In the genomic region with DNA sequence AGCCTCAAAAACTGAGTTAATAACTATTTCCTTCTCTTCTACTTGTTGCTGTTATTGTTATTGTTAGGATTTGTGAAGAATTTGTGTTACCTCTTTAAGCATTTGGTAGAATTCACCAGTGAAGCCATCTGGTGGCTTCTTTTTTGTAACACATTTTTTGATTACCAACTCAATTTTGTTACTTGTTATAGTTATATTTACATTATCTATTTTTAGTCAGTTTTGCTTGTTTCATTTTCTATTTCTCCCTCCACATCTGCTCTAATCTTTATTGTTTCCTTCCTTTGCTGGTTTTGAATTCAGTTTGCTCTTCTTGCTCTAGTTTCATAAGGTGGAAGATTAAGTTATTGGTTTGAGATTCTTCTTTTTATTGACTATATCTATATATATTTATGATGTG, we compare ENCODE assay signal across 18 cellular contexts. TPM values are rescaled to one million over a fixed set of nuclear protein-coding genes. Genes with fewer than 3 reads are reported as not detected.
DNase-seq lines count a peak whose midpoint lies in the region; ATAC-seq and TF ChIP-seq lines count a peak whose summit lies in the region.
"Had no signal": no experiment of that assay in that cellular context is flagged by ENCODE, and none has a peak within 500 bp of the region (broad histone marks: within the 10 kb centered on the region; RNA-seq: fewer than 3 reads in every experiment).

No MANE protein-coding gene starts in this region.

- no peak for ATAC-seq in CD8-positive, alpha-beta T cell
- ATAC-seq in GM19395 (IDR thresholded peaks at IDR 0.05; ENCODE audit: unreplicated experiment): peak; percentile 52
- peak; percentile 55 for ATAC-seq in central memory CD8-positive, alpha-beta T cell (replicated peaks; ENCODE audit: extremely low read depth, poor library complexity, severe bottlenecking)
- no peak for ATAC-seq in HG02870 (IDR thresholded peaks at IDR 0.05; ENCODE audit: unreplicated experiment)
- ATAC-seq: gastrocnemius medialis had no signal

- no peaks in the 10 kb centered on the region for H3K27me3 Mint-ChIP-seq in CD8-positive, alpha-beta T cell (ENCODE audit: low read depth)
- H3K27me3 Mint-ChIP-seq in central memory CD8-positive, alpha-beta T cell: no peaks in the 10 kb centered on the region

- DNase-seq in CD8-positive, alpha-beta T cell: no peak
- DNase-seq in central memory CD8-positive, alpha-beta T cell (ENCODE audit: low spot score in 2 of 2): no peak
- DNase-seq in NCI-H526 treated with DMSO at 0.1 percent for 48 hours (lab: John Stamatoyannopoulos, UW) (no peak), thyroid gland (no peak), C1 segment of cervical spinal cord (lab: John Stamatoyannopoulos, UW) (no peak)
- DNase-seq: activated gamma-delta T cell treated with Interleukin-2 at 50 U/mL for 16 hours; colonic mucosa; gastrocnemius medialis; NCI-H526; stimulated activated CD4-positive, alpha-beta T cell treated with anti-CD3 and anti-CD28 coated beads, Interleukin-4, amount 100 ng/mL, for 1 hour; testis had no signal

- no peaks in the 10 kb centered on the region for H3K79me2 ChIP-seq in Loucy (ENCODE audit: insufficient read depth, low read length)
- H3K79me2 ChIP-seq: parathyroid adenoma had no signal

- peak overlapping the region; percentile 70 for H2AFZ ChIP-seq in Loucy (ENCODE audit: low read length)
- H2AFZ ChIP-seq: parathyroid adenoma had no signal

- no peaks in the 10 kb centered on the region for H3K27me3 ChIP-seq in CD8-positive, alpha-beta T cell (ENCODE audit: insufficient read depth, low read length)
- H3K27me3 ChIP-seq in Loucy (ENCODE audit: insufficient read depth, low read length, poor library complexity, severe bottlenecking): no peaks in the 10 kb centered on the region
- H3K27me3 ChIP-seq in thyroid gland: no peaks in the 10 kb centered on the region
- H3K27me3 ChIP-seq: colonic mucosa, gastrocnemius medialis, testis had no signal

- H3K9me3 Mint-ChIP-seq in CD8-positive, alpha-beta T cell: no peaks in the 10 kb centered on the region
- no peaks in the 10 kb centered on the region for H3K9me3 Mint-ChIP-seq in central memory CD8-positive, alpha-beta T cell

- no peaks in the 10 kb centered on the region for H3K36me3 ChIP-seq in CD8-positive, alpha-beta T cell (ENCODE audit: insufficient read depth, low read length)
- H3K36me3 ChIP-seq in Loucy (ENCODE audit: insufficient read depth, low read length) (no peaks in the 10 kb centered on the region), thyroid gland (no peaks in the 10 kb centered on the region)
- H3K36me3 ChIP-seq: colonic mucosa, gastrocnemius medialis had no signal

- CTCF ChIA-PET in CD8-positive, alpha-beta T cell (lab: Charles Lee): interaction anchor here (0.8 kb wide), 1 partner anchor 188 kb away, joined by 3 read pairs; no protein-coding TSS in a partner anchor

- TF ChIP-seq POLR2A in thyroid gland (IDR thresholded peaks at IDR 0.05): no peak

- H3K4me3 ChIP-seq in CD8-positive, alpha-beta T cell (ENCODE audit: low read depth, low read length): no peak overlapping the region
- H3K4me3 ChIP-seq in Loucy (ENCODE audit: low read length, poor library complexity, severe bottlenecking): peak overlapping the region; percentile 66
- H3K4me3 ChIP-seq in thyroid gland (replicated peaks in 1 of 3): no peak overlapping the region
- H3K4me3 ChIP-seq: colonic mucosa, gastrocnemius medialis, testis had no signal

- no peaks in the 10 kb centered on the region for H3K9me2 ChIP-seq in Loucy (replicated peaks; ENCODE audit: low read depth, low read length)

- H3K4me3 Mint-ChIP-seq in CD8-positive, alpha-beta T cell: peak overlapping the region; percentile 1
- H3K4me3 Mint-ChIP-seq in central memory CD8-positive, alpha-beta T cell: peak overlapping the region; percentile 39

- peak overlapping the region; percentile 61 for H3K9ac ChIP-seq in Loucy (ENCODE audit: low read depth, low read length, poor library complexity, severe bottlenecking)
- H3K9ac ChIP-seq: parathyroid adenoma had no signal

- H3K36me3 Mint-ChIP-seq in CD8-positive, alpha-beta T cell: no peaks in the 10 kb centered on the region
- H3K36me3 Mint-ChIP-seq in central memory CD8-positive, alpha-beta T cell (ENCODE audit: insufficient read depth): peaks cover 3% of the 10 kb centered on the region

- H3K27ac ChIP-seq in CD8-positive, alpha-beta T cell (ENCODE audit: low read depth, low read length): no peak overlapping the region
- no peak overlapping the region for H3K27ac ChIP-seq in thyroid gland
- H3K27ac ChIP-seq: colonic mucosa, gastrocnemius medialis, parathyroid adenoma, testis had no signal

- peaks cover 25% of the 10 kb centered on the region for H3K4me1 Mint-ChIP-seq in CD8-positive, alpha-beta T cell (ENCODE audit: low read depth)
- H3K4me1 Mint-ChIP-seq in central memory CD8-positive, alpha-beta T cell: peaks cover 24% of the 10 kb centered on the region

- H4K20me1 ChIP-seq in Loucy (ENCODE audit: insufficient read depth, low read length, poor library complexity, severe bottlenecking): no peaks in the 10 kb centered on the region

- peaks cover 7% of the 10 kb centered on the region for H3K4me1 ChIP-seq in CD8-positive, alpha-beta T cell (ENCODE audit: insufficient read depth, low read length)
- H3K4me1 ChIP-seq in Loucy (ENCODE audit: insufficient read depth, low read length, poor library complexity, severe bottlenecking) (peaks cover 33% of the 10 kb centered on the region), thyroid gland (no peaks in the 10 kb centered on the region)
- H3K4me1 ChIP-seq: colonic mucosa, parathyroid adenoma, testis had no signal

- POLR2A ChIA-PET in CD8-positive, alpha-beta T cell (lab: Charles Lee): no interaction called here

- peaks cover 12% of the 10 kb centered on the region; the same call in 1 of the 2 replicates for H3F3A ChIP-seq in Loucy (ENCODE audit: low read depth)

- H3K4me2 ChIP-seq in Loucy (ENCODE audit: low read depth, low read length, poor library complexity, severe bottlenecking): peak overlapping the region; percentile 76

- TF ChIP-seq CTCF in CD8-positive, alpha-beta T cell (IDR thresholded peaks at IDR 0.05): no peak
- TF ChIP-seq CTCF in Loucy (conservative IDR thresholded peaks at IDR 0.05; ENCODE audit: low read length) (peak; percentile 32; the same call in 1 of the 2 replicates), thyroid gland (IDR thresholded peaks at IDR 0.05) (no peak)

- intact Hi-C loops in CD8-positive, alpha-beta T cell (cut with DNase I, micrococcal nuclease): loop anchor here (2.0 to 5.0 kb wide), 2 partner anchors 161 to 185 kb away; no protein-coding TSS in a partner anchor
- intact Hi-C loops in thyroid gland (cut with DNase I): loop anchor here (10.0 kb wide), 1 partner anchor 217 kb away; no protein-coding TSS in a partner anchor

- H3K27ac Mint-ChIP-seq in CD8-positive, alpha-beta T cell: no peak overlapping the region
- peak overlapping the region; percentile 37 for H3K27ac Mint-ChIP-seq in central memory CD8-positive, alpha-beta T cell (ENCODE audit: low read depth)

- no peaks in the 10 kb centered on the region for H3K9me3 ChIP-seq in CD8-positive, alpha-beta T cell (ENCODE audit: low read length)
- 0 out of 2 replicates have a peak, but pooled peaks cover 3% of the 10 kb centered on the region for H3K9me3 ChIP-seq in Loucy (ENCODE audit: insufficient read depth, low read depth, low read length)
- H3K9me3 ChIP-seq in thyroid gland: no peaks in the 10 kb centered on the region
- H3K9me3 ChIP-seq: colonic mucosa, gastrocnemius medialis, testis had no signal

RNA-seq across cellular contexts. Expression of a gene that starts 3.7 kb away (rescaled TPM):
- not detected for total RNA-seq in CD8-positive, alpha-beta T cell
- under 1 TPM in 1 of 4 donors, not detected in 3; 0.11 TPM for total RNA-seq in thyroid gland
- total RNA-seq: gastrocnemius medialis; lower leg skin; M059J; T-helper 2 cell treated with Interferon-gamma antibody and Interleukin-4, amounts not matched to agents 100 ng/mL and 5 ng/mL, for 36 hours had no signal

RNA-seq across cellular contexts. Expression of a gene that starts 35.2 kb away (rescaled TPM):
- 1 to 10 TPM; 1.1 to 1.2 TPM for total RNA-seq in CD8-positive, alpha-beta T cell
- total RNA-seq in thyroid gland: 10 to 100 TPM; 13.2 to 18.7 (median 15.8) TPM

Comparison
In these comparisons a context has a peak if more than half of its experiments do, and no peak if none do; other contexts are left out.
1. ATAC-seq: peak in GM19395 (single experiment) and central memory CD8-positive, alpha-beta T cell (single experiment); none in CD8-positive, alpha-beta T cell (single experiment) and HG02870 (single experiment).
2. RNA of a gene that starts 35.2 kb away (total RNA-seq): 13.2 to 18.7 TPM in thyroid gland; 1.1 to 1.2 TPM in CD8-positive, alpha-beta T cell; every median in the first group is over 4 times any median in the second.